ENCODE assay signal across 8 cellular contexts in genomic region chr7:128739048-128739962, GRCh38. TPM values are rescaled to one million over a fixed set of nuclear protein-coding genes. Genes with fewer than 3 reads are reported as not detected.
A peak's percentile ranks its signal among the peaks of the same experiment; 100 is the strongest.
DNase-seq lines count a peak whose midpoint lies in the region; ATAC-seq and TF ChIP-seq lines count a peak whose summit lies in the region.

CALU (plus strand) TSS chr7:128739359; CDS start chr7:128748584, 9,225 bp downstream.

- intact Hi-C loops in A673 (cut with micrococcal nuclease; ENCODE audit: unreplicated experiment) (no loop called here), breast epithelium (cut with DNase I; ENCODE audit: low total_unique reads) (no loop called here)

- H3K9me3 ChIP-seq in A673 (ENCODE audit: low read depth, low read length, poor library complexity, severe bottlenecking) (no peaks in the 10 kb centered on the region), breast epithelium (no peaks in the 10 kb centered on the region), iPS-18c (ENCODE audit: control insufficient read depth, insufficient read depth, low read length) (no peaks in the 10 kb centered on the region), skeletal muscle tissue (ENCODE audit: control insufficient read depth in 3 of 3, low read length in 3 of 3) (no peaks in the 10 kb centered on the region)

- H3K27me3 ChIP-seq in A673 (replicated peaks; ENCODE audit: insufficient read depth, low read depth, low read length, poor library complexity): no peaks in the 10 kb centered on the region
- H3K27me3 ChIP-seq in breast epithelium: no peaks in the 10 kb centered on the region
- H3K27me3 ChIP-seq in skeletal muscle tissue (ENCODE audit: control insufficient read depth in 3 of 3, insufficient read depth in 3 of 3, low read length in 3 of 3): no peaks in the 10 kb centered on the region

- POLR2A ChIA-PET in A673 (lab: Charles Lee; ENCODE audit: low non-redundant PET): interaction anchor here (0.6 kb wide), 1 partner anchor 15 kb away, joined by 3 read pairs; no protein-coding TSS in a partner anchor

- BruUV-seq in A673 (replicated peaks; lab: Mats Ljungman, UMichigan): no TSS peak

- no peaks in the 10 kb centered on the region for H3K36me3 ChIP-seq in A673 (ENCODE audit: insufficient read depth, low read length, poor library complexity, severe bottlenecking)
- no peaks in the 10 kb centered on the region for H3K36me3 ChIP-seq in breast epithelium
- H3K36me3 ChIP-seq in skeletal muscle tissue (ENCODE audit: control insufficient read depth in 3 of 3, insufficient read depth in 3 of 3, low read length in 3 of 3): no peaks in the 10 kb centered on the region

- H3K9ac ChIP-seq in skeletal muscle tissue (ENCODE audit: low read depth in 1 of 3, low read length in 3 of 3): peak within 1 kb of the TSS; percentile 91 to 98 (median 94)

- peak within 1 kb of the TSS; percentile 96 for H3K4me3 ChIP-seq in A673 (ENCODE audit: low read depth, low read length, poor library complexity, severe bottlenecking)
- H3K4me3 ChIP-seq in breast epithelium: peak within 1 kb of the TSS; percentile 89 to 91 (median 89)
- peak within 1 kb of the TSS; percentile 78 for H3K4me3 ChIP-seq in iPS-18c (ENCODE audit: insufficient read depth, low read depth, low read length)
- H3K4me3 ChIP-seq in skeletal muscle tissue (ENCODE audit: low read length in 3 of 3): peak within 1 kb of the TSS; percentile 86 to 97 (median 96)

- peak; percentile 99 for ATAC-seq in GM18868 (IDR thresholded peaks at IDR 0.05; ENCODE audit: unreplicated experiment)
- peak; percentile 99 for ATAC-seq in HG03108 (IDR thresholded peaks at IDR 0.05; ENCODE audit: unreplicated experiment)

- no peak for TF ChIP-seq CTCF in A673 (conservative IDR thresholded peaks at IDR 0.05; ENCODE audit: low read depth, low read length)
- TF ChIP-seq CTCF in VCaP (conservative IDR thresholded peaks at IDR 0.05): no peak
- no peak for TF ChIP-seq CTCF in breast epithelium (IDR thresholded peaks at IDR 0.05)

- H3K27ac ChIP-seq in A673 (ENCODE audit: low read depth, low read length, poor library complexity, severe bottlenecking): peak within 1 kb of the TSS; percentile 86
- H3K27ac ChIP-seq in VCaP: peak within 1 kb of the TSS; percentile 82
- peak within 1 kb of the TSS; percentile 85 to 95 for H3K27ac ChIP-seq in breast epithelium
- H3K27ac ChIP-seq in skeletal muscle tissue (ENCODE audit: low read depth, low read length): peak within 1 kb of the TSS; percentile 92

- DNase-seq in A673 (ENCODE audit: low spot score) (peak; percentile 98), NCI-H2196 (lab: John Stamatoyannopoulos, UW; ENCODE audit: unreplicated experiment) (peak; percentile 96), breast epithelium (ENCODE audit: low spot score in 2 of 2) (peak; percentile 95 to 97)

- CTCF ChIA-PET in A673 (lab: Charles Lee): no interaction called here

- H3K4me1 ChIP-seq in A673 (ENCODE audit: insufficient read depth, low read length, poor library complexity, severe bottlenecking) (peaks cover 22% of the 10 kb centered on the region), breast epithelium (peaks cover 0 to 10% of the 10 kb centered on the region in 2 donors), skeletal muscle tissue (ENCODE audit: control insufficient read depth in 3 of 3, insufficient read depth in 3 of 3, low read length in 3 of 3) (peaks cover 20 to 35% (median 29%) of the 10 kb centered on the region in 3 donors)

- peak; percentile 74 for TF ChIP-seq POLR2A in breast epithelium (IDR thresholded peaks at IDR 0.05)

RNA-seq across cellular contexts. Expression of gene CALU, which starts in this region (rescaled TPM):
- 161 and 162 TPM in 2 replicates for total RNA-seq in A673 (2021)
- 100 to 1,000 TPM in 2 of 3 donors, 10 to 100 TPM in 1; 79.3 to 124 (median 104) TPM for total RNA-seq in breast epithelium
- total RNA-seq in skeletal muscle tissue: 131 TPM

Comparison
In these comparisons a context has a peak if more than half of its experiments do, and no peak if none do; other contexts are left out.
1. Peak in every context shown above with its lines: DNase-seq, ATAC-seq, H3K4me3 ChIP-seq and H3K27ac ChIP-seq.